Comparison of ENCODE assay signal across 8 cellular contexts in the genomic region with DNA sequence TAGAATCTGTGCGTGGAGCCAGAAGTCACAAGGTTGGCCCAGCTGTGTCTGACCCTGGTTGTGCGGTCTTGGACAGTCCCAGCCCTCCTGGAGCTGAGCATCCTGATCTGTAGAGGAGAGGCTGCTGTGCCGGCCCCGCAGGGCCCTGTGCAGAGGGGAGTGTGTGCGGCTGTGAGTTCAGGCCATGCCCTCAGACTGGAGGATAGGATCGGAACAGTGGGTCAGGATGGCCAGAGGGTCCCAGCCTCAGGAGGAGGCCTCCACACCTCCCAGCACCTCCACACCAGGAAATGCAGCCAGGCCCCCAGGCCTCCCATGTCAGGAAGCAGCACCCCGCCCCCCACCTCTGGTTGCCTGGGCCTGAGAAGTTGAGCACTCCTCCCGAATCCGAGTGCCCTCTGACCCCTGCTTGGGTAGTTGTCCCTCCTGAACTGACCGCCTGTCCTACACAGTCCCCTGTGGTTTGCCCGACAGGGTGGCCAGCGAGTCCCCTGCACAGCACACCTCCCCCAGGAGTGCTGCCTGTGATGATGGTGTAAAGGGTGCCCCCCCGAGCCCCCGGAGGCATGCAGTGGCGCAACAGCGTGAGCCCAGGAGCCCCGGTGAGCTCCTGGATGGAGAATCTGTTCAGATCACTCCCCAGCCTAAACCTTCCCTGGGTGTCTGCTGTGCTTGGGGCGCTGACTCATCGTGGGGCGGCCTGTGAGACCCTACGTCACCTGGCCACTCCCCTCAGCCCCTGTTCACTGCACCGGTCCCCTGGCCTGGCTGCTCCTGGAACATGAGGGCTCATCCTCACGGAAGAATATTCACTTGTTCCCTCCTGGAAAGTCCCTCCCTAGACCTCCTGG.
DNase-seq lines count a peak whose midpoint lies in the region; ATAC-seq and TF ChIP-seq lines count a peak whose summit lies in the region.

No MANE protein-coding gene starts in this region.

- H3K9me3 ChIP-seq in esophagus muscularis mucosa: no peaks in the 10 kb centered on the region

- POLR2A ChIA-PET in WTC11 (lab: Charles Lee): no interaction called here

- no peak overlapping the region for H3K4me3 Mint-ChIP-seq in WTC11

- no peaks in the 10 kb centered on the region for H3K27me3 ChIP-seq in esophagus muscularis mucosa
- no peaks in the 10 kb centered on the region for H3K27me3 ChIP-seq in rectal smooth muscle tissue (ENCODE audit: control insufficient read depth, insufficient read depth, low read length)

- no peak for TF ChIP-seq CTCF in WTC11 (IDR thresholded peaks at IDR 0.05)
- TF ChIP-seq CTCF in esophagus muscularis mucosa (IDR thresholded peaks at IDR 0.05): no peak

- peak; percentile 6 for TF ChIP-seq EP300 in esophagus muscularis mucosa (IDR thresholded peaks at IDR 0.05)

- H3K4me3 ChIP-seq in esophagus muscularis mucosa (peak overlapping the region; percentile 12 to 45 (median 29)), rectal smooth muscle tissue (ENCODE audit: low read length) (peak overlapping the region; percentile 33)

- WGBS in esophagus muscularis mucosa: 47% methylated on average over 11 of the region's 23 CpGs

- H3K36me3 ChIP-seq in esophagus muscularis mucosa (no peaks in the 10 kb centered on the region), rectal smooth muscle tissue (ENCODE audit: control insufficient read depth, insufficient read depth, low read length) (no peaks in the 10 kb centered on the region)

- CTCF ChIA-PET in WTC11 (lab: Charles Lee): interaction anchor here (1.1 to 2.8 kb wide), 4 partner anchors 26 to 94 kb away, joined by 3 to 12 read pairs (median 5); no protein-coding TSS in a partner anchor

- peak; percentile 90 for DNase-seq in HK-2 (ENCODE audit: unreplicated experiment)
- DNase-seq in WTC11 (ENCODE audit: low spot score): no peak
- peak; percentile 96 for DNase-seq in esophagus muscularis mucosa (ENCODE audit: extremely low spot score)
- DNase-seq in Ammon's horn (ENCODE audit: low spot score): no peak
- no peak for DNase-seq in NCI-H2196 treated with DMSO at 0.1 percent for 48 hours (lab: John Stamatoyannopoulos, UW; ENCODE audit: unreplicated experiment)
- no peak for DNase-seq in retina
- no peak for DNase-seq in NCI-H1436 (lab: John Stamatoyannopoulos, UW)

- H3K36me3 Mint-ChIP-seq in WTC11: no peaks in the 10 kb centered on the region

- H3K27ac ChIP-seq in esophagus muscularis mucosa (replicated peaks in 1 of 4) (peak overlapping the region; percentile 96 to 99 (median 98)), rectal smooth muscle tissue (ENCODE audit: low read depth, low read length) (peak overlapping the region; percentile 98)

- intact Hi-C loops in esophagus muscularis mucosa (cut with DNase I): loop anchor here (2.0 to 5.0 kb wide), 2 partner anchors 51 to 94 kb away; no protein-coding TSS in a partner anchor

- ATAC-seq in WTC11: peak; percentile 8; the same call in 1 of the 2 replicates

- H3K4me1 ChIP-seq in esophagus muscularis mucosa (peaks cover 100% of the 10 kb centered on the region in 4 donors), rectal smooth muscle tissue (ENCODE audit: control insufficient read depth, insufficient read depth, low read length) (peaks cover 81% of the 10 kb centered on the region)

- peaks cover 76% of the 10 kb centered on the region for H3K4me1 Mint-ChIP-seq in WTC11

- H3K27me3 Mint-ChIP-seq in WTC11 (ENCODE audit: low read depth): no peaks in the 10 kb centered on the region; the same call in 1 of the 2 replicates

- TF ChIP-seq POLR2A in esophagus muscularis mucosa (IDR thresholded peaks at IDR 0.05; ENCODE audit: low read depth): no peak

- peak overlapping the region; percentile 21 for H3K9ac ChIP-seq in rectal smooth muscle tissue (ENCODE audit: low read length)

- peak overlapping the region; percentile 93 for H3K27ac Mint-ChIP-seq in WTC11

- H3K9me3 Mint-ChIP-seq in WTC11: no peaks in the 10 kb centered on the region

TF ChIP-seq in WTC11, 78 proteins besides CTCF, POLR2A, EP300 and RAD21:
- TF ChIP-seq, protein P1, sequence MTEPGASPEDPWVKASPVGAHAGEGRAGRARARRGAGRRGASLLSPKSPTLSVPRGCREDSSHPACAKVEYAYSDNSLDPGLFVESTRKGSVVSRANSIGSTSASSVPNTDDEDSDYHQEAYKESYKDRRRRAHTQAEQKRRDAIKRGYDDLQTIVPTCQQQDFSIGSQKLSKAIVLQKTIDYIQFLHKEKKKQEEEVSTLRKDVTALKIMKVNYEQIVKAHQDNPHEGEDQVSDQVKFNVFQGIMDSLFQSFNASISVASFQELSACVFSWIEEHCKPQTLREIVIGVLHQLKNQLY (CRISPR knock-in tag; IDR thresholded peaks at IDR 0.05): no peak
- TF ChIP-seq NR2C2 (CRISPR knock-in tag; IDR thresholded peaks at IDR 0.05): no peak
- no peak for TF ChIP-seq JAZF1 (CRISPR knock-in tag; IDR thresholded peaks at IDR 0.05)
- peak; percentile 55 for TF ChIP-seq ZNF423 (CRISPR knock-in tag; IDR thresholded peaks at IDR 0.05)

Comparison
In these comparisons a context has a peak if more than half of its experiments do, and no peak if none do; other contexts are left out.
1. DNase-seq: peak in HK-2 (single experiment) and esophagus muscularis mucosa (single experiment); none in WTC11 (single experiment), Ammon's horn (single experiment), NCI-H2196 treated with DMSO at 0.1 percent for 48 hours (single experiment), retina (single experiment) and NCI-H1436 (single experiment).